ENCODE assay signal across 8 cellular contexts in the genomic region with DNA sequence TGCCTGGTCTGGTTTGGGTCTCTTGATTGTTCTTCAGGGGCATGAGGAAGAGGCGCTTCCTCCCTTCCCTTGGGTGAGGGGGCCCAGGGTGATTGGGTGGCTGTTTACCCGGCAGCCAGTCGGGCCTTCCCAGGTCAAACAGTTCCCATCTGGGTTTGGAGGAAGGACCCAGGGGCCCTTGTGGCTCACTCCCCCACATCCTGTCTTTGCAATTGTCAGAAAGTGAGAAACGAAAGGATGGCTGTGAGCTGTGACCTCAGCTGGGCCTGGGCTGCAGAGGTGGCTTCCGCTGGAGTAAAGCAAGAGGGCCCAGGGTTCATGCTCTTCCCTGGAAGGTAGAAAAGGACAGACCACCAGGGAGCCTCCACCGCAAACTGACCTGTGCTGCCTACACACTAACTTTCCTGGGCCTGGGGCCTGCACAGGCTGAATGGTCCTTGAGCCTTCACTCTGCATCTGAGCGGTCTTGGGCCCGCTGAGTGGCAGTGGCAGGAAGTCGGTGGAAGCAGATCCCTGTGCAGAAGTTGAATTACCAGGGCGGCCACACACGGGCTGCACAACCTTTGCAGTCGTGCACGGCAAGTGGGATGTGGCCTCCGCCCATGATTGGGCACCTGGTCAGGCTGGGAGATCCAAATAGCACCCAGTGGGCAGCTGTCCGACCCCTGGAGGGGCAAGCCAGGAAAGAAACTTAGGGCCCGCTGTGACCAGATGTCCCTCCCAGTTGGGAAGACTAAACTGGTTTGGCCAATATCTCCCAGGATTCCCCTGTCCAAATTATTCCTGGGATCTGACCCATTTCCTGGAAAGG. TPM values are rescaled to one million over a fixed set of nuclear protein-coding genes. Genes with fewer than 3 reads are reported as not detected.
DNase-seq lines count a peak whose midpoint lies in the region; ATAC-seq, FAIRE-seq and TF ChIP-seq lines count a peak whose summit lies in the region.

No MANE protein-coding gene starts in this region.

- TF ChIP-seq RAD21 in liver (IDR thresholded peaks at IDR 0.05): no peak

- no peak overlapping the region for H3K4me3 ChIP-seq in liver (ENCODE audit: low read depth in 1 of 3, low read length in 3 of 3)
- H3K4me3 ChIP-seq in aorta (ENCODE audit: low read length in 2 of 2): no peak overlapping the region

- H3K27me3 Mint-ChIP-seq in IgD-negative memory B cell (no peaks in the 10 kb centered on the region), chondrocyte (ENCODE audit: low read depth) (no peaks in the 10 kb centered on the region)
- no peaks in the 10 kb centered on the region for H3K27me3 Mint-ChIP-seq in activated CD4-positive, alpha-beta memory T cell treated with anti-CD3 and anti-CD28 coated beads, Interleukin-2, amount 10 ng/mL, durations not matched to agents 7 days and 5 days

- DNase-seq in Ammon's horn (ENCODE audit: low spot score): peak; percentile 52
- DNase-seq in GM19239 (ENCODE audit: insufficient read length, low spot score): peak; percentile 63
- DNase-seq in activated CD4-positive, alpha-beta memory T cell treated with anti-CD3 and anti-CD28 coated beads, Interleukin-2, amount 10 ng/mL, durations not matched to agents 7 days and 5 days: peak; percentile 86
- DNase-seq in aorta: no peak
- DNase-seq in chondrocyte (ENCODE audit: low spot score): no peak
- DNase-seq in SHP77 (lab: John Stamatoyannopoulos, UW): no peak

- H3K9me3 ChIP-seq in liver (ENCODE audit: control insufficient read depth in 4 of 4, low read length in 3 of 4) (no peaks in the 10 kb centered on the region), aorta (ENCODE audit: control insufficient read depth, low read length) (no peaks in the 10 kb centered on the region)

- peak overlapping the region in 1 of 2 donors; percentile 42 for H3K27ac ChIP-seq in liver (ENCODE audit: low read depth in 1 of 2, low read length in 2 of 2)
- no peak overlapping the region for H3K27ac ChIP-seq in aorta (ENCODE audit: low read depth in 1 of 2, low read length in 2 of 2)

- peak; percentile 37 for ATAC-seq in aorta (ENCODE audit: low FRiP score)

- H3K4me1 Mint-ChIP-seq in IgD-negative memory B cell: peaks cover 40 to 46% (median 45%) of the 10 kb centered on the region in 3 donors
- peaks cover 88% of the 10 kb centered on the region for H3K4me1 Mint-ChIP-seq in activated CD4-positive, alpha-beta memory T cell treated with anti-CD3 and anti-CD28 coated beads, Interleukin-2, amount 10 ng/mL, durations not matched to agents 7 days and 5 days
- peaks cover 5% of the 10 kb centered on the region for H3K4me1 Mint-ChIP-seq in chondrocyte (ENCODE audit: low read depth)

- CTCF ChIA-PET in activated CD4-positive, alpha-beta memory T cell treated with anti-CD3 and anti-CD28 coated beads, Interleukin-2, amount 10 ng/mL, durations not matched to agents 7 days and 5 days (lab: Charles Lee): interaction anchor here (0.6 to 7.0 kb wide), 13 partner anchors 10 to 1681 kb away, joined by 3 to 95 read pairs (median 6); a partner anchor contains a TSS

- POLR2A ChIA-PET in activated CD4-positive, alpha-beta memory T cell treated with anti-CD3 and anti-CD28 coated beads, Interleukin-2, amount 10 ng/mL, durations not matched to agents 7 days and 5 days (lab: Charles Lee): interaction anchor here (0.6 to 16.1 kb wide), 12 partner anchors 10 to 87 kb away, joined by 3 to 384 read pairs (median 7); a partner anchor contains a TSS

- TF ChIP-seq CTCF in liver (IDR thresholded peaks at IDR 0.05; ENCODE audit: low read depth, low read length, missing input control) (no peak), chondrocyte (IDR thresholded peaks at IDR 0.05) (no peak)

- H3K9me3 Mint-ChIP-seq in IgD-negative memory B cell (no peaks in the 10 kb centered on the region), chondrocyte (ENCODE audit: low read depth) (no peaks in the 10 kb centered on the region)
- H3K9me3 Mint-ChIP-seq in activated CD4-positive, alpha-beta memory T cell treated with anti-CD3 and anti-CD28 coated beads, Interleukin-2, amount 10 ng/mL, durations not matched to agents 7 days and 5 days: no peaks in the 10 kb centered on the region

- H3K4me1 ChIP-seq in liver (ENCODE audit: control insufficient read depth in 4 of 4, insufficient read depth in 4 of 4, low read length in 3 of 4) (peaks cover 0 to 14% (median 5%) of the 10 kb centered on the region in 4 donors), aorta (ENCODE audit: control insufficient read depth in 1 of 2, insufficient read depth in 2 of 2, low read length in 2 of 2) (no peaks in the 10 kb centered on the region)

- no peak overlapping the region for H3K9ac ChIP-seq in liver (ENCODE audit: low read depth in 1 of 2, low read length in 2 of 2)

- H3K27me3 ChIP-seq in liver (ENCODE audit: control insufficient read depth in 4 of 4, insufficient read depth in 4 of 4, low read length in 3 of 4): no peaks in the 10 kb centered on the region
- no peaks in the 10 kb centered on the region for H3K27me3 ChIP-seq in aorta (ENCODE audit: control insufficient read depth in 1 of 2, insufficient read depth in 2 of 2, low read length in 1 of 2)

- intact Hi-C loops in aorta (cut with DNase I): no loop called here

- peaks cover 2% of the 10 kb centered on the region for H3K36me3 Mint-ChIP-seq in IgD-negative memory B cell
- H3K36me3 Mint-ChIP-seq in activated CD4-positive, alpha-beta memory T cell treated with anti-CD3 and anti-CD28 coated beads, Interleukin-2, amount 10 ng/mL, durations not matched to agents 7 days and 5 days (ENCODE audit: low read depth): peaks cover 52% of the 10 kb centered on the region
- peaks cover 25% of the 10 kb centered on the region for H3K36me3 Mint-ChIP-seq in chondrocyte (ENCODE audit: low read depth)

- H3K27ac Mint-ChIP-seq in IgD-negative memory B cell (peak overlapping the region; percentile 93 to 96 (median 94)), chondrocyte (ENCODE audit: unreplicated experiment) (no peak overlapping the region)
- peak overlapping the region; percentile 93 for H3K27ac Mint-ChIP-seq in activated CD4-positive, alpha-beta memory T cell treated with anti-CD3 and anti-CD28 coated beads, Interleukin-2, amount 10 ng/mL, durations not matched to agents 7 days and 5 days

- peak; percentile 96 for FAIRE-seq in GM19239 (lab: Jason Lieb, UNC)

- WGBS in liver: 68% methylated on average over 16 of the region's 16 CpGs
- 75% methylated on average over 16 of the region's 16 CpGs for WGBS in aorta, 2 donors

- H3K36me3 ChIP-seq in liver (ENCODE audit: control insufficient read depth in 4 of 4, insufficient read depth in 3 of 4, low read depth in 1 of 4, low read length in 3 of 4) (peaks cover 16 to 46% (median 17%) of the 10 kb centered on the region in 4 donors), aorta (ENCODE audit: control insufficient read depth in 1 of 2, insufficient read depth in 2 of 2, low read length in 1 of 2) (peaks cover 0 to 4% of the 10 kb centered on the region in 2 donors)

- peak overlapping the region; percentile 62 to 82 (median 82) for H3K4me3 Mint-ChIP-seq in IgD-negative memory B cell
- peak overlapping the region; percentile 38 for H3K4me3 Mint-ChIP-seq in activated CD4-positive, alpha-beta memory T cell treated with anti-CD3 and anti-CD28 coated beads, Interleukin-2, amount 10 ng/mL, durations not matched to agents 7 days and 5 days
- H3K4me3 Mint-ChIP-seq in chondrocyte (ENCODE audit: unreplicated experiment): no peak overlapping the region

TF ChIP-seq in liver, 16 proteins besides CTCF, POLR2A, EP300 and RAD21:
- TF ChIP-seq GABPA (IDR thresholded peaks at IDR 0.05 in 1 of 2, conservative IDR thresholded peaks at IDR 0.05 in 1 of 2) (no peak), NR2F2 (IDR thresholded peaks at IDR 0.05) (peak; percentile 53), SP1 (IDR thresholded peaks at IDR 0.05) (peak; percentile 9)

RNA-seq across cellular contexts. Expression of a gene that starts 5.3 kb away (rescaled TPM):
- 3,141 TPM for polyA plus RNA-seq in IgD-negative memory B cell
- total RNA-seq in activated CD4-positive, alpha-beta memory T cell treated with anti-CD3 and anti-CD28 coated beads, Interleukin-2, amount 10 ng/mL, durations not matched to agents 7 days and 5 days: under 1 TPM; 0.35 to 0.38 TPM
- total RNA-seq in liver: 1 to 10 TPM in 1 of 2 donors, under 1 TPM in 1; 0.59 to 3.4 TPM
- 1 to 10 TPM in 1 of 2 donors, under 1 TPM in 1; 0.43 to 5.0 TPM for polyA plus RNA-seq in liver
- total RNA-seq in aorta: 1 to 10 TPM in 1 of 2 donors, under 1 TPM in 1; 0.96 to 1.3 TPM
- under 1 TPM; 0.49 to 0.63 TPM for polyA plus RNA-seq in aorta
- total RNA-seq in chondrocyte: 0.36 TPM in 1 of 3 replicates, not detected in the others

RNA-seq across cellular contexts. Expression of a gene that starts 11.2 kb away (rescaled TPM):
- polyA plus RNA-seq in IgD-negative memory B cell (203 TPM), liver (10 to 100 TPM; 15.4 to 21.6 TPM), aorta (100 to 1,000 TPM in 1 of 2 donors, 10 to 100 TPM in 1; 29.8 to 163 TPM)
- 100 to 1,000 TPM; 657 TPM for total RNA-seq in activated CD4-positive, alpha-beta memory T cell treated with anti-CD3 and anti-CD28 coated beads, Interleukin-2, amount 10 ng/mL, durations not matched to agents 7 days and 5 days
- total RNA-seq in liver (10 to 100 TPM; 13.2 to 30.1 TPM), aorta (100 to 1,000 TPM in 1 of 2 donors, 10 to 100 TPM in 1; 95.5 to 137 TPM), chondrocyte (70.5 to 105 TPM (median 73.2 TPM) in 3 replicates)

RNA-seq across cellular contexts. Expression of a gene that starts 11.7 kb away (rescaled TPM):
- 7,882 TPM for polyA plus RNA-seq in IgD-negative memory B cell
- 1,000 to 10,000 TPM; 2,625 to 2,652 TPM for total RNA-seq in activated CD4-positive, alpha-beta memory T cell treated with anti-CD3 and anti-CD28 coated beads, Interleukin-2, amount 10 ng/mL, durations not matched to agents 7 days and 5 days
- 100 to 1,000 TPM; 275 to 344 TPM for total RNA-seq in liver
- polyA plus RNA-seq in liver: 100 to 1,000 TPM; 608 to 655 TPM
- 1,000 to 10,000 TPM; 1,062 to 1,150 TPM for total RNA-seq in aorta
- polyA plus RNA-seq in aorta: 1,000 to 10,000 TPM; 2,268 to 2,335 TPM
- 1,424 to 1,797 TPM (median 1,457 TPM) in 3 replicates for total RNA-seq in chondrocyte

RNA-seq across cellular contexts. Expression of a gene that starts 26.9 kb away (rescaled TPM):
- polyA plus RNA-seq in IgD-negative memory B cell (not detected), liver (not detected), aorta (not detected)
- total RNA-seq in activated CD4-positive, alpha-beta memory T cell treated with anti-CD3 and anti-CD28 coated beads, Interleukin-2, amount 10 ng/mL, durations not matched to agents 7 days and 5 days: not detected
- total RNA-seq in liver (not detected), aorta (not detected), chondrocyte (not detected in 3 replicates)

RNA-seq across cellular contexts. Expression of a gene that starts 27.3 kb away (rescaled TPM):
- not detected for polyA plus RNA-seq in IgD-negative memory B cell
- not detected for total RNA-seq in activated CD4-positive, alpha-beta memory T cell treated with anti-CD3 and anti-CD28 coated beads, Interleukin-2, amount 10 ng/mL, durations not matched to agents 7 days and 5 days
- total RNA-seq in liver: not detected
- polyA plus RNA-seq in liver: not detected
- total RNA-seq in aorta: not detected
- not detected for polyA plus RNA-seq in aorta
- not detected in 3 replicates for total RNA-seq in chondrocyte

Comparison
In these comparisons a context has a peak if more than half of its experiments do, and no peak if none do; other contexts are left out.
1. DNase-seq: peak in Ammon's horn (single experiment), GM19239 (single experiment) and activated CD4-positive, alpha-beta memory T cell treated with anti-CD3 and anti-CD28 coated beads, Interleukin-2, amount 10 ng/mL, durations not matched to agents 7 days and 5 days (single experiment); none in aorta (0 of 2), chondrocyte (single experiment) and SHP77 (0 of 2).